Comparison of ENCODE assay signal across 8 cellular contexts in the genomic region with DNA sequence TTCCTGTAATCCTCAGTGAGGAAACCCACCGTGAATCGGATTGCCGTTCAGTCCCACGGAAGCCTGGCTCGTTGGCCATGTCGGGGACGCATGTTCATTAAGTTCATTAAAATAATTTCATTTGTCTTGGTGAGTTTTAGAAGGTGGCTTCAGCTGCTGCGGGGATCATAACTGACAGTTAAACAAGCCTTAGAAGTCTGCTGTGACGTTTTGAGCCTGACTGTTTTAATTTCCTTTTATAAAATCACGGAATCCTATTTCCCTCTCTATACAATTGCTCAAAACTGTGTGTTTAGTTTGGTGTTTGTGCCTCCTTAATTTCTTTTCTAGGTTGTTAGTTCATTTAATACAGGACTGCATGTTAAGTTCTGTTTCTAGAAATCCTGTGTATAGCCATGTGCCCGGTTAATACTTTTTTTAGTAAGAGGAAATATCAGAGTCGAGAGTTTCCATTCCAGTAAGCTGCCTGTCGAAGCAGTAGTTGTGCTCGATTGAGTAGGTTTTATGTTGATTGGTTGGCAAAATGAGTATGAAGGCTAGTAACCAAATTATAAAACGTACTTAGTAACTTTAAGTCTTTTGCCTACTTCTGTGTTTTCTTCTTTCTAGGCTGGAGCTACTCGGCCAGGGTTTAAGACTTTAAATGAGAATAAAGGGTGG. TPM values are rescaled to one million over a fixed set of nuclear protein-coding genes. Genes with fewer than 3 reads are reported as not detected.
A peak's percentile ranks its signal among the peaks of the same experiment; 100 is the strongest.
DNase-seq lines count a peak whose midpoint lies in the region; ATAC-seq lines count a peak whose summit lies in the region.

No MANE protein-coding gene starts in this region.

- peaks cover 57% of the 10 kb centered on the region for H3K36me3 Mint-ChIP-seq in activated T-cell treated with anti-CD3 and anti-CD28 coated beads, Interleukin-2, amount 50 U/mL, for 24 hours (ENCODE audit: low read depth)

- peaks cover 10% of the 10 kb centered on the region for H3K4me1 ChIP-seq in mesodermal cell (ENCODE audit: control insufficient read depth, insufficient read depth, low read length, poor library complexity, severe bottlenecking)

- peak overlapping the region; percentile 91 for H3K4me3 ChIP-seq in mesodermal cell (ENCODE audit: extremely low read depth, insufficient read depth, low read length, poor library complexity, severe bottlenecking)

- no peak for DNase-seq in activated T-cell treated with anti-CD3 and anti-CD28 coated beads, Interleukin-2, amount 50 U/mL, for 24 hours
- DNase-seq in activated T-cell treated with anti-CD3 and anti-CD28 coated beads for 4 hours (no peak), NOMO-1 treated with DMSO at 0.1 percent for 48 hours (lab: John Stamatoyannopoulos, UW; ENCODE audit: unreplicated experiment) (peak; percentile 45), occipital lobe (lab: John Stamatoyannopoulos, UW) (no peak), NCI-H146 treated with DMSO at 0.1 percent for 48 hours (lab: John Stamatoyannopoulos, UW; ENCODE audit: unreplicated experiment) (no peak)

- peaks cover 32% of the 10 kb centered on the region for H3K4me1 Mint-ChIP-seq in activated T-cell treated with anti-CD3 and anti-CD28 coated beads, Interleukin-2, amount 50 U/mL, for 24 hours (ENCODE audit: low read depth)

- no peaks in the 10 kb centered on the region for H3K27me3 Mint-ChIP-seq in activated T-cell treated with anti-CD3 and anti-CD28 coated beads, Interleukin-2, amount 50 U/mL, for 24 hours

- H3K27ac Mint-ChIP-seq in activated T-cell treated with anti-CD3 and anti-CD28 coated beads, Interleukin-2, amount 50 U/mL, for 24 hours = peak overlapping the region; percentile 96

- H3K4me3 Mint-ChIP-seq in activated T-cell treated with anti-CD3 and anti-CD28 coated beads, Interleukin-2, amount 50 U/mL, for 24 hours = peak overlapping the region; percentile 96

- 1 to 2% methylated on average over 3 to 7 of the region's 16 CpGs for WGBS in mesodermal cell (ENCODE audit: insufficient coverage in 2 of 2), 2 experiments

- H3K27ac ChIP-seq in cingulate gyrus (ENCODE audit: low read depth, low read length) = peak overlapping the region; percentile 90
- peak overlapping the region; percentile 95 for H3K27ac ChIP-seq in mesodermal cell (ENCODE audit: low read depth, low read length, severe bottlenecking)

- ATAC-seq in HG02678 (IDR thresholded peaks at IDR 0.05; ENCODE audit: unreplicated experiment) = no peak

- peaks cover 32% of the 10 kb centered on the region for H3K36me3 ChIP-seq in mesodermal cell (ENCODE audit: control insufficient read depth, insufficient read depth, low read length)

- H3K9me3 ChIP-seq in mesodermal cell (ENCODE audit: control insufficient read depth, low read length) = no peaks in the 10 kb centered on the region

- H3K9me3 Mint-ChIP-seq in activated T-cell treated with anti-CD3 and anti-CD28 coated beads, Interleukin-2, amount 50 U/mL, for 24 hours = no peaks in the 10 kb centered on the region

RNA-seq across cellular contexts. Expression of a gene that starts 0.7 kb away (rescaled TPM):
- 53.4 TPM for polyA plus RNA-seq in mesodermal cell (2013, experiment 1 of 2)
- 52.9 TPM for polyA plus RNA-seq in mesodermal cell (2013, experiment 2 of 2)
- 47.6 TPM for total RNA-seq in occipital lobe

RNA-seq across cellular contexts. Expression of a gene that starts 52.7 kb away (rescaled TPM):
- polyA plus RNA-seq in mesodermal cell (2013, experiment 1 of 2) = 8.3 TPM
- polyA plus RNA-seq in mesodermal cell (2013, experiment 2 of 2) = 8.3 TPM
- total RNA-seq in occipital lobe = 26.8 TPM
